ENCODE assay signal across 10 cellular contexts in genomic region chr3:53821631-53822068, GRCh38. TPM values are rescaled to one million over a fixed set of nuclear protein-coding genes. Genes with fewer than 3 reads are reported as not detected.
DNase-seq lines count a peak whose midpoint lies in the region; ATAC-seq lines count a peak whose summit lies in the region.
"Had no signal": no experiment of that assay in that cellular context is flagged by ENCODE, and none has a peak within 500 bp of the region (broad histone marks: within the 10 kb centered on the region; RNA-seq: fewer than 3 reads in every experiment).

No MANE protein-coding gene starts in this region.

- ATAC-seq in GM21529 (IDR thresholded peaks at IDR 0.05; ENCODE audit: unreplicated experiment): peak; percentile 66
- ATAC-seq in sciatic nerve: no peak
- no peak for ATAC-seq in activated CD4-positive, CD25-positive, alpha-beta regulatory T cell treated with anti-CD3 and anti-CD28 coated beads, Interleukin-2, amount 50 U/mL, for 24 hours
- no peak for ATAC-seq in activated T-helper 17 cell treated with anti-CD3 and anti-CD28 coated beads, Interleukin-2, amount 50 U/mL, for 72 hours (replicated peaks)
- ATAC-seq in GM18867 (IDR thresholded peaks at IDR 0.05; ENCODE audit: unreplicated experiment): no peak

- H3K36me3 Mint-ChIP-seq in activated T-helper 17 cell treated with anti-CD3 and anti-CD28 coated beads, Interleukin-2, amount 50 U/mL, for 72 hours (ENCODE audit: low read depth): no peaks in the 10 kb centered on the region
- H3K36me3 Mint-ChIP-seq: CD14-positive monocyte had no signal

- no peak overlapping the region for H3K4me3 Mint-ChIP-seq in activated T-helper 17 cell treated with anti-CD3 and anti-CD28 coated beads, Interleukin-2, amount 50 U/mL, for 72 hours
- H3K4me3 Mint-ChIP-seq: CD14-positive monocyte had no signal

- H3K27ac Mint-ChIP-seq in activated T-helper 17 cell treated with anti-CD3 and anti-CD28 coated beads, Interleukin-2, amount 50 U/mL, for 72 hours: no peak overlapping the region
- H3K27ac Mint-ChIP-seq: CD14-positive monocyte had no signal

- H3K4me1 Mint-ChIP-seq in activated T-helper 17 cell treated with anti-CD3 and anti-CD28 coated beads, Interleukin-2, amount 50 U/mL, for 72 hours: no peaks in the 10 kb centered on the region
- H3K4me1 Mint-ChIP-seq: CD14-positive monocyte had no signal

- H3K27me3 Mint-ChIP-seq in activated T-helper 17 cell treated with anti-CD3 and anti-CD28 coated beads, Interleukin-2, amount 50 U/mL, for 72 hours: no peaks in the 10 kb centered on the region

- peak; percentile 61 for DNase-seq in AG08396 (ENCODE audit: low spot score)
- peak; percentile 48 for DNase-seq in NCI-H510A (lab: John Stamatoyannopoulos, UW)
- peak; percentile 48 for DNase-seq in islet precursor cell
- no peak for DNase-seq in sciatic nerve (ENCODE audit: low spot score)

- intact Hi-C loops in sciatic nerve (cut with DNase I): no loop called here

- no peaks in the 10 kb centered on the region for H3K9me3 Mint-ChIP-seq in activated T-helper 17 cell treated with anti-CD3 and anti-CD28 coated beads, Interleukin-2, amount 50 U/mL, for 72 hours

RNA-seq across cellular contexts. Expression of gene CHDH, which starts 24.6 kb away (rescaled TPM):
- total RNA-seq in sciatic nerve: 7.3 TPM
- total RNA-seq in activated T-helper 17 cell treated with anti-CD3 and anti-CD28 coated beads, Interleukin-2, amount 50 U/mL, for 72 hours: 1 to 10 TPM; 1.1 TPM

RNA-seq across cellular contexts. Expression of gene IL17RB, which starts 24.7 kb away (rescaled TPM):
- total RNA-seq in sciatic nerve: 5.1 TPM
- total RNA-seq in activated T-helper 17 cell treated with anti-CD3 and anti-CD28 coated beads, Interleukin-2, amount 50 U/mL, for 72 hours: 1 to 10 TPM; 1.8 to 2.6 TPM
- total RNA-seq: lung microvascular endothelial cell had no signal
